ENCODE assay signal across 27 cellular contexts in the genomic region with DNA sequence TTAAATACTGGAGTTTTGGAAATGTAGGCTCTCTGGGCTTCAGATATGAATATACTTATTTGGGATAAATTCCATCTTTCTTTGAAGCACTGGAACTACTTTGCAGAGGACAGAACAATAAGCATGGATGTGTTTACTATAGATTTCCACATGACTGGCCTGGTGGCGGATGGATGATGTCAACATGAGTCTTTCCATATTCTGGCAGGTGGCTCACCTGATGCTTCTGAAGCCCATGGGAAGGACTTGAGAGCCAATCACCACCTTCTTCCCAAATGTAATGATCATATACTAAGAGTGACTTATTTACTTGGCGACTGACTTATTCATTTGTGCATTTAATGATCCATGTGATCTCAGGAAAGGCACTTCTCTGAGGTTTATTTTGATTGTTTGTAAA.
"Had no signal": no experiment of that assay in that cellular context is flagged by ENCODE, and none has a peak within 500 bp of the region (broad histone marks: within the 10 kb centered on the region; RNA-seq: fewer than 3 reads in every experiment).

No MANE protein-coding gene starts in this region.

- ATAC-seq: upper lobe of right lung had no signal

- DNase-seq: activated CD4-positive, alpha-beta T cell treated with anti-CD3 and anti-CD28 coated beads for 4 hours; activated CD4-positive, alpha-beta T cell treated with anti-CD3 and anti-CD28 coated beads, Interleukin-2, amount 50 U/mL, for 4 hours; activated CD8-positive, alpha-beta memory T cell treated with anti-CD3 and anti-CD28 coated beads for 24 hours; activated CD8-positive, alpha-beta memory T cell treated with anti-CD3 and anti-CD28 coated beads, Interleukin-2, amount 50 U/mL, for 4 hours; activated effector memory CD4-positive, alpha-beta T cell treated with anti-CD3 and anti-CD28 coated beads, Interleukin-2, amount 50 U/mL, for 16 hours; activated naive CD4-positive, alpha-beta T cell treated with anti-CD3 and anti-CD28 coated beads, Interleukin-2, amount 50 U/mL, for 16 hours; activated T-cell treated with anti-CD3 and anti-CD28 coated beads, Interleukin-2, amount 50 U/mL, for 1 hour; amniotic stem cell; brain microvascular endothelial cell; caudate nucleus; foreskin melanocyte; left ventricle myocardium inferior; mesendoderm; natural killer cell; occipital lobe; stimulated activated CD4-positive, alpha-beta T cell treated with anti-CD3 and anti-CD28 coated beads, Interleukin-15, amount 100 ng/mL, for 24 hours; stimulated activated CD4-positive, alpha-beta T cell treated with anti-CD3 and anti-CD28 coated beads, Interleukin-2, amount 100 ng/mL, for 24 hours; stimulated activated naive CD4-positive, alpha-beta T cell; tibial artery; upper lobe of right lung had no signal

- H3K27ac ChIP-seq: brain microvascular endothelial cell, esophagus muscularis mucosa, left ventricle myocardium inferior, neural progenitor cell, parathyroid adenoma, right atrium auricular region, suprapubic skin, tibial artery, upper lobe of right lung, VCaP had no signal

- H3K9me3 ChIP-seq: esophagus muscularis mucosa, right atrium auricular region, suprapubic skin, tibial artery, upper lobe of right lung had no signal

- H3K27me3 ChIP-seq: brain microvascular endothelial cell, esophagus muscularis mucosa, neural progenitor cell, right atrium auricular region, suprapubic skin, tibial artery, upper lobe of right lung had no signal

- H3K36me3 ChIP-seq: brain microvascular endothelial cell, esophagus muscularis mucosa, left ventricle myocardium inferior, neural progenitor cell, right atrium auricular region, suprapubic skin, upper lobe of right lung had no signal

- H3K4me3 ChIP-seq: esophagus muscularis mucosa, left ventricle myocardium inferior, lung, neural progenitor cell, right atrium auricular region, suprapubic skin, tibial artery, upper lobe of right lung had no signal

- H3K4me1 ChIP-seq: esophagus muscularis mucosa, left ventricle myocardium inferior, parathyroid adenoma, right atrium auricular region, suprapubic skin, tibial artery, upper lobe of right lung had no signal
